10 cellular contexts compared by ENCODE assay signal in genomic region chr2:174666786-174667369, GRCh38.
DNase-seq lines count a peak whose midpoint lies in the region; ATAC-seq and TF ChIP-seq lines count a peak whose summit lies in the region.
"Had no signal": no experiment of that assay in that cellular context is flagged by ENCODE, and none has a peak within 500 bp of the region (broad histone marks: within the 10 kb centered on the region; RNA-seq: fewer than 3 reads in every experiment).

No MANE protein-coding gene starts in this region.

- POLR2A ChIA-PET in HEK293T (lab: Yijun Ruan, JAX) = no interaction called here

- peaks cover 0 to 7% (median 5%) of the 10 kb centered on the region in 11 donors for H3K9me3 ChIP-seq in heart right ventricle
- H3K9me3 ChIP-seq in upper lobe of right lung = no peaks in the 10 kb centered on the region

- H3K36me3 Mint-ChIP-seq in dendritic cell treated with granulocyte-macrophage colony-stimulating factor and Interleukin-4, amounts not matched to agents 40 ng/mL and 50 ng/mL, for 4 days (ENCODE audit: low read depth) = peaks cover 10% of the 10 kb centered on the region
- H3K36me3 Mint-ChIP-seq in nephron (ENCODE audit: low read depth) = peaks cover 12% of the 10 kb centered on the region

- 49 to 55% methylated on average over 6 of the region's 6 CpGs for WGBS in heart right ventricle, 2 donors

- CTCF ChIA-PET in HEK293T (lab: Yijun Ruan, JAX) = interaction anchor here (1.3 kb wide), 1 partner anchor 30 kb away, joined by 4 read pairs; no protein-coding TSS in a partner anchor

- peak overlapping the region; percentile 97 for H3K27ac Mint-ChIP-seq in dendritic cell treated with granulocyte-macrophage colony-stimulating factor and Interleukin-4, amounts not matched to agents 40 ng/mL and 50 ng/mL, for 4 days
- peak overlapping the region in 2 of 3 experiments; percentile 64 to 82 for H3K27ac Mint-ChIP-seq in nephron
- H3K27ac Mint-ChIP-seq: activated T-cell treated with anti-CD3 and anti-CD28 coated beads, Interleukin-2, amount 50 U/mL, for 24 hours had no signal

- intact Hi-C loops in heart right ventricle (cut with DNase I) (no loop called here), Right ventricle myocardium superior (cut with DNase I) (no loop called here), upper lobe of right lung (cut with DNase I) (no loop called here)
- intact Hi-C loops in dendritic cell treated with granulocyte-macrophage colony-stimulating factor and Interleukin-4, amounts not matched to agents 40 ng/mL and 50 ng/mL, for 4 days (cut with micrococcal nuclease) = no loop called here

- peaks cover 11% of the 10 kb centered on the region for H3K9me3 Mint-ChIP-seq in dendritic cell treated with granulocyte-macrophage colony-stimulating factor and Interleukin-4, amounts not matched to agents 40 ng/mL and 50 ng/mL, for 4 days
- H3K9me3 Mint-ChIP-seq in nephron = peaks cover 10% of the 10 kb centered on the region

- H3K27me3 ChIP-seq in heart right ventricle (no peaks in the 10 kb centered on the region), upper lobe of right lung (no peaks in the 10 kb centered on the region)

- ATAC-seq in heart right ventricle (peak in 1 of 8 donors; percentile 10), Right ventricle myocardium superior (ENCODE audit: poor library complexity) (no peak), upper lobe of right lung (no peak)

- peak overlapping the region in 1 of 10 donors; percentile 4 for H3K4me3 ChIP-seq in heart right ventricle
- H3K4me3 ChIP-seq in upper lobe of right lung = no peak overlapping the region

- DNase-seq in heart right ventricle (no peak), Right ventricle myocardium superior (no peak), upper lobe of right lung (no peak), AML-193 (lab: John Stamatoyannopoulos, UW) (no peak), NCI-H526 (lab: John Stamatoyannopoulos, UW) (no peak), HEK293T (ENCODE audit: extremely low spot score) (no peak)
- DNase-seq: activated T-cell treated with anti-CD3 and anti-CD28 coated beads, Interleukin-2, amount 50 U/mL, for 24 hours; NCI-H2029 treated with DMSO at 0.1 percent for 48 hours had no signal

- H3K4me1 ChIP-seq in heart right ventricle (peaks cover 4 to 77% (median 63%) of the 10 kb centered on the region in 9 donors), upper lobe of right lung (peaks cover 32% of the 10 kb centered on the region)

- peaks cover 78% of the 10 kb centered on the region for H3K4me1 Mint-ChIP-seq in dendritic cell treated with granulocyte-macrophage colony-stimulating factor and Interleukin-4, amounts not matched to agents 40 ng/mL and 50 ng/mL, for 4 days (ENCODE audit: low read depth)
- H3K4me1 Mint-ChIP-seq in nephron = peaks cover 28% of the 10 kb centered on the region

- H3K27me3 Mint-ChIP-seq in dendritic cell treated with granulocyte-macrophage colony-stimulating factor and Interleukin-4, amounts not matched to agents 40 ng/mL and 50 ng/mL, for 4 days = no peaks in the 10 kb centered on the region
- no peaks in the 10 kb centered on the region for H3K27me3 Mint-ChIP-seq in nephron (ENCODE audit: low read depth)
- H3K27me3 Mint-ChIP-seq: activated T-cell treated with anti-CD3 and anti-CD28 coated beads, Interleukin-2, amount 50 U/mL, for 24 hours had no signal

- TF ChIP-seq CTCF in heart right ventricle (IDR thresholded peaks at IDR 0.05) (no peak), nephron (IDR thresholded peaks at IDR 0.05; ENCODE audit: unreplicated experiment in 3 of 3) (no peak), upper lobe of right lung (IDR thresholded peaks at IDR 0.05) (no peak)

- H3K36me3 ChIP-seq in heart right ventricle = peaks cover 0 to under 1% (median 0%) of the 10 kb centered on the region in 9 donors
- no peaks in the 10 kb centered on the region for H3K36me3 ChIP-seq in upper lobe of right lung

- H3K27ac ChIP-seq in heart right ventricle = peak overlapping the region in 6 of 10 donors; percentile 6 to 82 (median 38)
- H3K27ac ChIP-seq in upper lobe of right lung = peak overlapping the region; percentile 8

- H3K4me3 Mint-ChIP-seq in dendritic cell treated with granulocyte-macrophage colony-stimulating factor and Interleukin-4, amounts not matched to agents 40 ng/mL and 50 ng/mL, for 4 days = peak overlapping the region; percentile 30
- no peak overlapping the region for H3K4me3 Mint-ChIP-seq in nephron
- H3K4me3 Mint-ChIP-seq: activated T-cell treated with anti-CD3 and anti-CD28 coated beads, Interleukin-2, amount 50 U/mL, for 24 hours had no signal

TF ChIP-seq in HEK293T, 16 proteins besides CTCF, POLR2A, EP300 and RAD21:
- no peak for TF ChIP-seq L3MBTL2 (conservative IDR thresholded peaks at IDR 0.05)
- TF ChIP-seq ELF4 (IDR thresholded peaks at IDR 0.05) = no peak
- no peak for TF ChIP-seq CTBP1 (IDR thresholded peaks at IDR 0.05; ENCODE audit: borderline replicate concordance)
- no peak for TF ChIP-seq FOXA1 (IDR thresholded peaks at IDR 0.05)
